In genomic region chr12:38350342-38351181, GRCh38 we compare ENCODE assay signal across 11 cellular contexts. TPM values are rescaled to one million over a fixed set of nuclear protein-coding genes. Genes with fewer than 3 reads are reported as not detected.
A peak's percentile ranks its signal among the peaks of the same experiment; 100 is the strongest.
DNase-seq lines count a peak whose midpoint lies in the region; ATAC-seq, FAIRE-seq and TF ChIP-seq lines count a peak whose summit lies in the region.
"Had no signal": no experiment of that assay in that cellular context is flagged by ENCODE, and none has a peak within 500 bp of the region (broad histone marks: within the 10 kb centered on the region; RNA-seq: fewer than 3 reads in every experiment).

No MANE protein-coding gene starts in this region.

- H4K91ac ChIP-seq in neuronal stem cell (ENCODE audit: low read depth, low read length, poor library complexity) = no peak overlapping the region

- no peak for ATAC-seq in HepG2
- no peak for ATAC-seq in right lobe of liver
- ATAC-seq in HG02763 (IDR thresholded peaks at IDR 0.05; ENCODE audit: unreplicated experiment) = peak; percentile 99
- ATAC-seq: left cardiac atrium, SK-N-SH treated with all-trans-retinoic acid at 6 μM for 48 hours had no signal

- H2BK5ac ChIP-seq in neuronal stem cell (ENCODE audit: low read length) = no peak overlapping the region

- H3K4me2 ChIP-seq in HepG2 (ENCODE audit: low read depth, low read length) (no peak overlapping the region), KMS-11 (peak overlapping the region; percentile 22; the same call in 1 of the 2 replicates), neuronal stem cell (ENCODE audit: insufficient read depth, low read length, poor library complexity, severe bottlenecking) (no peak overlapping the region)

- TF ChIP-seq CTCF in HepG2 (CRISPR knock-in tag; IDR thresholded peaks at IDR 0.05) = no peak
- no peak for TF ChIP-seq CTCF in right lobe of liver (IDR thresholded peaks at IDR 0.05)
- no peak for TF ChIP-seq CTCF in KMS-11 (conservative IDR thresholded peaks at IDR 0.05; ENCODE audit: low read depth, low read length)

- no peak overlapping the region for H2BK15ac ChIP-seq in neuronal stem cell (ENCODE audit: low read length)

- H3K4ac ChIP-seq in neuronal stem cell (ENCODE audit: low read length) = no peak overlapping the region

- H3K4me3 ChIP-seq in HepG2 (replicated peaks in 1 of 3; ENCODE audit: insufficient read depth in 1 of 3, low read depth in 2 of 3, low read length in 3 of 3) = no peak overlapping the region
- H3K4me3 ChIP-seq in right lobe of liver = no peak overlapping the region
- H3K4me3 ChIP-seq in KMS-11 (IDR thresholded peaks at IDR 0.05; ENCODE audit: insufficient read depth, low read depth, low read length) = no peak overlapping the region
- H3K4me3 ChIP-seq in neuronal stem cell (ENCODE audit: low read length in 2 of 2) = no peak overlapping the region
- no peak overlapping the region for H3K4me3 ChIP-seq in MG63

- no peak overlapping the region for H3K23ac ChIP-seq in neuronal stem cell (ENCODE audit: low read depth, low read length, poor library complexity)

- H3K79me2 ChIP-seq in HepG2 (ENCODE audit: insufficient read depth, low read length) (no peaks in the 10 kb centered on the region), KMS-11 (ENCODE audit: insufficient read depth, low read depth) (no peaks in the 10 kb centered on the region)

- H2AFZ ChIP-seq in HepG2 (ENCODE audit: low read length) = no peak overlapping the region
- 0 out of 2 replicates have a peak overlapping the region, but pooled peaks have one; percentile 21 for H2AFZ ChIP-seq in KMS-11 (ENCODE audit: low read depth)
- H2AFZ ChIP-seq in neuronal stem cell (ENCODE audit: low read length) = no peak overlapping the region

- DNase-seq in HepG2 (ENCODE audit: low spot score) (no peak), right lobe of liver (no peak), midbrain (lab: John Stamatoyannopoulos, UW) (no peak), neuronal stem cell (ENCODE audit: low spot score) (no peak), MG63 (no peak)
- DNase-seq in activated T-cell treated with anti-CD3 and anti-CD28 coated beads, Interleukin-2, amount 50 U/mL, for 48 hours = no peak
- DNase-seq: left cardiac atrium, NCI-H1092 had no signal

- H2AK5ac ChIP-seq in neuronal stem cell (ENCODE audit: low read depth, low read length) = no peak overlapping the region

- intact Hi-C loops in HepG2 (cut with micrococcal nuclease; ENCODE audit: unreplicated experiment) = no loop called here
- intact Hi-C loops in right lobe of liver (cut with DNase I) = no loop called here

- no peak overlapping the region for H3K9ac ChIP-seq in HepG2 (ENCODE audit: insufficient read depth, low read depth, low read length)
- no peak overlapping the region for H3K9ac ChIP-seq in KMS-11
- no peak overlapping the region for H3K9ac ChIP-seq in neuronal stem cell (ENCODE audit: low read depth, low read length, poor library complexity)

- H3K36me3 ChIP-seq in HepG2 (replicated peaks in 1 of 2; ENCODE audit: control insufficient read depth in 1 of 2, insufficient read depth in 2 of 2, low read length in 2 of 2) (no peaks in the 10 kb centered on the region), right lobe of liver (no peaks in the 10 kb centered on the region), KMS-11 (ENCODE audit: insufficient read depth) (no peaks in the 10 kb centered on the region), neuronal stem cell (replicated peaks in 1 of 2; ENCODE audit: control insufficient read depth in 2 of 2, insufficient read depth in 2 of 2, low read length in 2 of 2) (no peaks in the 10 kb centered on the region), MG63 (no peaks in the 10 kb centered on the region)

- H3K9me3 ChIP-seq in HepG2 (ENCODE audit: low read length) = 0 out of 2 replicates have a peak, but pooled peaks cover 6% of the 10 kb centered on the region
- H3K9me3 ChIP-seq in right lobe of liver = no peaks in the 10 kb centered on the region
- no peaks in the 10 kb centered on the region for H3K9me3 ChIP-seq in neuronal stem cell (replicated peaks in 1 of 2; ENCODE audit: control insufficient read depth in 2 of 2, insufficient read depth in 1 of 2, low read depth in 1 of 2, low read length in 2 of 2)
- H3K9me3 ChIP-seq in MG63 = no peaks in the 10 kb centered on the region; the same call in 1 of the 2 replicates

- no peak overlapping the region for H2BK12ac ChIP-seq in neuronal stem cell (ENCODE audit: low read length)

- no peak for TF ChIP-seq RAD21 in HepG2 (CRISPR knock-in tag; IDR thresholded peaks at IDR 0.05)

- H3K27me3 ChIP-seq in HepG2 (ENCODE audit: control insufficient read depth in 1 of 2, insufficient read depth in 2 of 2, low read length in 2 of 2) = no peaks in the 10 kb centered on the region
- no peaks in the 10 kb centered on the region for H3K27me3 ChIP-seq in right lobe of liver
- H3K27me3 ChIP-seq in KMS-11 (ENCODE audit: insufficient read depth, low read depth) = no peaks in the 10 kb centered on the region
- no peaks in the 10 kb centered on the region for H3K27me3 ChIP-seq in neuronal stem cell (ENCODE audit: control insufficient read depth in 3 of 3, insufficient read depth in 3 of 3, low read depth in 1 of 3, low read length in 3 of 3)
- no peaks in the 10 kb centered on the region for H3K27me3 ChIP-seq in MG63

- POLR2A ChIA-PET in HepG2 (lab: Yijun Ruan, JAX) = no interaction called here

- H3K4me1 ChIP-seq in HepG2 (ENCODE audit: insufficient read depth, low read length) (no peaks in the 10 kb centered on the region), right lobe of liver (no peaks in the 10 kb centered on the region), KMS-11 (ENCODE audit: low read depth, poor library complexity, severe bottlenecking) (peaks cover 7% of the 10 kb centered on the region), neuronal stem cell (ENCODE audit: control insufficient read depth in 2 of 2, insufficient read depth in 1 of 2, low read depth in 1 of 2, low read length in 2 of 2) (no peaks in the 10 kb centered on the region)

- H3K14ac ChIP-seq in neuronal stem cell (ENCODE audit: low read length) = no peak overlapping the region

- WGBS in HepG2 (ENCODE audit: low lambda C conversion rate) = 2% methylated on average over 4 of the region's 4 CpGs
- WGBS in right lobe of liver (ENCODE audit: insufficient coverage, low coverage, low lambda C conversion rate, missing lambda C conversion rate) = 46% methylated on average over 4 of the region's 4 CpGs
- WGBS in neuronal stem cell (ENCODE audit: extremely low coverage in 2 of 2, insufficient read length in 2 of 2, insufficient replicate concordance in 1 of 2), 2 donors = no CpG with 5 or more reads among the region's 4 CpGs

- in situ Hi-C loops in HepG2 (cut with HindIII; ENCODE audit: extremely low pct_ligation_motif_present, low pct_unique_long_range_greater_than_20kb) = no loop called here

- no peak overlapping the region for H4K8ac ChIP-seq in neuronal stem cell (ENCODE audit: low read depth, low read length)

- H2BK120ac ChIP-seq in neuronal stem cell (ENCODE audit: low read depth, low read length) = no peak overlapping the region

- BruUV-seq in HepG2 (replicated peaks; lab: Mats Ljungman, UMichigan) = no TSS peak

- TF ChIP-seq POLR2A in HepG2 (IDR thresholded peaks at IDR 0.05; ENCODE audit: insufficient read depth in 1 of 2, low read depth in 2 of 2, low read length in 2 of 2) (no peak), right lobe of liver (IDR thresholded peaks at IDR 0.05) (no peak)

- H3K18ac ChIP-seq in neuronal stem cell (ENCODE audit: low read length) = no peak overlapping the region

- CTCF ChIA-PET in HepG2 (lab: Yijun Ruan, JAX; ENCODE audit: low intra/inter-chr PET ratio, low total read pairs) = no interaction called here

- no peaks in the 10 kb centered on the region for H3K79me1 ChIP-seq in neuronal stem cell (ENCODE audit: low read depth, low read length)

- H4K20me1 ChIP-seq in HepG2 (ENCODE audit: insufficient read depth, low read length) (no peaks in the 10 kb centered on the region), KMS-11 (ENCODE audit: insufficient read depth) (no peaks in the 10 kb centered on the region)

- FAIRE-seq in HepG2 (lab: Jason Lieb, UNC) = no peak

- TF ChIP-seq EP300 in HepG2 (IDR thresholded peaks at IDR 0.05; ENCODE audit: low read depth in 2 of 2, low read length in 2 of 2) (no peak), HepG2 (CRISPR knock-in tag; IDR thresholded peaks at IDR 0.05; ENCODE audit: borderline replicate concordance) (no peak)

- H3K27ac ChIP-seq in HepG2 (ENCODE audit: extremely low read length, insufficient read depth, low read length) (no peak overlapping the region), right lobe of liver (no peak overlapping the region), KMS-11 (no peak overlapping the region), neuronal stem cell (replicated peaks; ENCODE audit: low read length) (no peak overlapping the region)

TF ChIP-seq in HepG2, 621 proteins besides CTCF, POLR2A, EP300 and RAD21 (continues in another document):
- no peak for TF ChIP-seq ZNF572 (CRISPR knock-in tag; IDR thresholded peaks at IDR 0.05)

RNA-seq across cellular contexts. Expression of gene ALG10B, which starts 34.0 kb away (rescaled TPM):
- total RNA-seq in HepG2 (2016; rRNA removed; fragmentation: Illumina TruSeq; extraction: Trizol) = 6.3 and 9.3 TPM in 2 replicates
- total RNA-seq in HepG2 (2016; cell fraction: cytosol; rRNA removed; fragmentation: Illumina TruSeq; extraction: Trizol; ENCODE audit: low read depth) = 1.7 and 2.3 TPM in 2 replicates
- 6.4 and 9.9 TPM in 2 replicates for total RNA-seq in HepG2 (2016; cell fraction: insoluble cytoplasmic fraction; rRNA removed; fragmentation: Illumina TruSeq; extraction: Trizol)
- 2.5 and 3.0 TPM in 2 replicates for total RNA-seq in HepG2 (2016; cell fraction: membrane; rRNA removed; fragmentation: Illumina TruSeq; extraction: Trizol)
- 10.3 and 12.2 TPM in 2 replicates for total RNA-seq in HepG2 (2016; cell fraction: nucleus; rRNA removed; fragmentation: Illumina TruSeq; extraction: Trizol)
- polyA plus RNA-seq in HepG2 (2011; rRNA removed) = 3.0 and 3.3 TPM in 2 replicates
- 2.1 and 4.8 TPM in 2 replicates for polyA plus RNA-seq in HepG2 (2011; cell fraction: cytosol; rRNA removed)
- 3.3 and 5.3 TPM in 2 replicates for polyA plus RNA-seq in HepG2 (2011; cell fraction: nucleus; rRNA removed)
- polyA plus RNA-seq in HepG2 (2012) = 1.5 and 1.7 TPM in 2 replicates
- polyA plus RNA-seq in HepG2 (2016; cell fraction: cytosol; fragmentation: Illumina TruSeq; extraction: Trizol; ENCODE audit: low read depth) = 0.44 and 0.79 TPM in 2 replicates
- polyA plus RNA-seq in HepG2 (2016; cell fraction: insoluble cytoplasmic fraction; fragmentation: Illumina TruSeq; extraction: Trizol; ENCODE audit: low read depth) = 2.6 and 3.3 TPM in 2 replicates
- polyA plus RNA-seq in HepG2 (2016; cell fraction: membrane; fragmentation: Illumina TruSeq; extraction: Trizol; ENCODE audit: low read depth) = 1.2 and 1.4 TPM in 2 replicates
- polyA plus RNA-seq in HepG2 (2016; cell fraction: nucleus; fragmentation: Illumina TruSeq; extraction: Trizol; ENCODE audit: insufficient read depth, low read depth) = 8.3 and 8.8 TPM in 2 replicates
- polyA minus RNA-seq in HepG2 (2011; rRNA and poly(A)+ RNA removed; ENCODE audit: low replicate concordance) = 39.2 and 125 TPM in 2 replicates
- polyA minus RNA-seq in HepG2 (2011; cell fraction: cytosol; rRNA and poly(A)+ RNA removed) = 4.3 and 5.7 TPM in 2 replicates
- polyA minus RNA-seq in HepG2 (2011; cell fraction: nucleus; rRNA and poly(A)+ RNA removed) = 11.5 and 12.1 TPM in 2 replicates
- 1 to 10 TPM; 1.8 to 5.3 (median 4.2) TPM for total RNA-seq in right lobe of liver
- polyA plus RNA-seq in neuronal stem cell (2013, experiment 1 of 2) = 4.1 TPM
- polyA plus RNA-seq in neuronal stem cell (2013, experiment 2 of 2) = 4.6 TPM
- total RNA-seq in MG63 (2014; rRNA removed; shearing (Covaris generic); ENCODE audit: low replicate concordance) = 1.3 and 1.8 TPM in 2 replicates
